ENCODE assay signal across 1 cellular context in the genomic region with DNA sequence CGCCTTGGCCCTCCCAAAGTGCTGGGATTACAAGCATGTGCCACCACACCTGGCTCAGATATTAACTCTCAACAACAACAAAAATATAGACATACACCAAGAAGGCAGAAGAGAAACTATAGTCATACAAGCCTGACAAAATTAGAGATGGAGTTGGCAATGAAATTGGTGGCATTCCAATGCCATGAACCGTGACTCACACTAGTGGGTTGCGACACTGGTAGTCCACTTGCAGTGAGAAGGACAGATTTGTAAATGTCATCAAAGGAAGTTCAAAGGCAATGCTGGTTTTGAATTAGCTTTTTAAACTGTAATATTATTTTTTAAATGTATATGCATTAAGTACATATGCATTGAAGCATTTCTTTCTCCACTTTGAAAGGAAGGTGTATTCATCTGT.
TF ChIP-seq lines count a peak whose summit lies in the region.

No MANE protein-coding gene starts in this region.

TF ChIP-seq in IMR-90, 13 proteins besides CTCF, POLR2A, EP300 and RAD21:
- TF ChIP-seq CEBPB (IDR thresholded peaks at IDR 0.05; ENCODE audit: low read depth, low read length) (peak; percentile 98), MAFK (IDR thresholded peaks at IDR 0.05; ENCODE audit: low read depth, low read length) (no peak), FOS (IDR thresholded peaks at IDR 0.05; ENCODE audit: low read depth, low read length) (peak; percentile 69; the same call in 1 of the 2 replicates)
